In genomic region chr9:39483880-39484279, GRCh38 we compare ENCODE assay signal across 7 cellular contexts.
ATAC-seq and TF ChIP-seq lines count a peak whose summit lies in the region.
"Not testable (repeated sequence)": the region's sequence is repeated elsewhere in the genome, so short reads cannot be mapped to it uniquely, and the experiment has no call there.

No MANE protein-coding gene starts in this region.

- not testable (repeated sequence) for H3F3A ChIP-seq in Loucy (ENCODE audit: low read depth)

- H3K9me3 ChIP-seq in Loucy (ENCODE audit: insufficient read depth, low read depth, low read length) = not testable (repeated sequence)

- H3K9me2 ChIP-seq in Loucy (replicated peaks; ENCODE audit: low read depth, low read length) = not testable (repeated sequence)

- not testable (repeated sequence) for H4K20me1 ChIP-seq in Loucy (ENCODE audit: insufficient read depth, low read length, poor library complexity, severe bottlenecking)

- H3K4me1 ChIP-seq in Loucy (ENCODE audit: insufficient read depth, low read length, poor library complexity, severe bottlenecking) = not testable (repeated sequence)

- TF ChIP-seq CTCF in Loucy (conservative IDR thresholded peaks at IDR 0.05; ENCODE audit: low read length) = not testable (repeated sequence)

- not testable (repeated sequence) for H3K4me3 ChIP-seq in Loucy (ENCODE audit: low read length, poor library complexity, severe bottlenecking)

- H3K79me2 ChIP-seq in Loucy (ENCODE audit: insufficient read depth, low read length) = not testable (repeated sequence)

- H3K4me2 ChIP-seq in Loucy (ENCODE audit: low read depth, low read length, poor library complexity, severe bottlenecking) = not testable (repeated sequence)

- not testable (repeated sequence) for H3K9ac ChIP-seq in Loucy (ENCODE audit: low read depth, low read length, poor library complexity, severe bottlenecking)

- H2AFZ ChIP-seq in Loucy (ENCODE audit: low read length) = 0 out of 2 replicates have a peak overlapping the region, but pooled peaks have one; percentile 36

- H3K36me3 ChIP-seq in Loucy (ENCODE audit: insufficient read depth, low read length) = not testable (repeated sequence)

- H3K27me3 ChIP-seq in Loucy (ENCODE audit: insufficient read depth, low read length, poor library complexity, severe bottlenecking) = not testable (repeated sequence)

- peak; percentile 33 for ATAC-seq in GM18519 (IDR thresholded peaks at IDR 0.05; ENCODE audit: low FRiP score, unreplicated experiment)
- peak; percentile 18 for ATAC-seq in GM19043 (IDR thresholded peaks at IDR 0.05; ENCODE audit: low read depth, unreplicated experiment)
- ATAC-seq in GM21381 (IDR thresholded peaks at IDR 0.05; ENCODE audit: unreplicated experiment) = peak; percentile 18
- peak; percentile 26 for ATAC-seq in HG02571 (IDR thresholded peaks at IDR 0.05; ENCODE audit: unreplicated experiment)
- peak; percentile 14 for ATAC-seq in HG02938 (IDR thresholded peaks at IDR 0.05; ENCODE audit: unreplicated experiment)
- peak; percentile 22 for ATAC-seq in HG03280 (IDR thresholded peaks at IDR 0.05; ENCODE audit: unreplicated experiment)
